In the genomic region with DNA sequence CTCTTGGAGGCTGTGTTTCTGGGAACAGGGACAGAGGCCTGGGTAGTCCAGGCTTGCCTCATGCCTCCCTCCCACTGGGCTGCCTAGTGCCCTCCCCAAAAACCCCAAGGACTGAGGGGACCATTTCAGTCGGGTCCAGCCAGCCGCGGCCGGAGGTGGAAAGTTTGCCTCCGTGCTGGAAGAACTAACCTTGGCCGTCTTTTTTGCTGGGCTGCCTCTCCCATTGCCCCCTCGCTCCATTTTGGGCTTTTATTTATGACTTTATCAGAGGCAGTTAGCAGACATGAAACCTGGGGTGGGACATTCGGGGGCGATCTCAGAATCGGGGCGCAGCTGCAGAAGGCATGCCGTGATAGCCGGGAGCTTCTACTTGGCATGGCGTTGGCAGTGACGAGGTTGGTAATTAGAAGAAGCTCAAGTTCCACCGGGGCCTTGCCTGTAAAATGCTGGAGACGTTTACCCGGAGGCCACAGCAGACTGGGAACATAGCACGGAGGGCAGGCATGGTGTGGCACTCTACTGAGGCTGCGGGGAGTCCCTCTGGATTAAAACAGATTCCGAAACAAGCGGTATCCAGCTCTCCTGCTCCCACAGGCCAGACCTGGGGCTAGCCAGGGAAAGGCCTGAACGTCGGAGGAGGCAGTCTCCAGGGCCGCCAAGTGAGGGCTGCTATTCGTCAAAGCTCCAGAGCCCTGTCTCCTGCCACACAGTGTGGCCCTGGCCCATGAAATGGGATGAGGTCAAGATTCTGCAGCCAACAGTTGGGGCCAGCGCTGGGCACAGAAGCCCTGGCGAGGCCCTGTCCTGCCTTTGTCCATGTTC, we compare ENCODE assay signal across 8 cellular contexts.
DNase-seq lines count a peak whose midpoint lies in the region; ATAC-seq, FAIRE-seq and TF ChIP-seq lines count a peak whose summit lies in the region.

No MANE protein-coding gene starts in this region.

- H3K9me3 ChIP-seq in ascending aorta (no peaks in the 10 kb centered on the region), keratinocyte (ENCODE audit: control insufficient read depth, low read depth, low read length) (no peaks in the 10 kb centered on the region), tibial nerve (no peaks in the 10 kb centered on the region)

- TF ChIP-seq EP300 in tibial nerve (IDR thresholded peaks at IDR 0.05) = no peak

- peaks cover 30% of the 10 kb centered on the region for H3K4me1 Mint-ChIP-seq in activated CD8-positive, alpha-beta memory T cell treated with anti-CD3 and anti-CD28 coated beads, Interleukin-2, amount 10 ng/mL, durations not matched to agents 7 days and 5 days
- peaks cover 1% of the 10 kb centered on the region for H3K4me1 Mint-ChIP-seq in glutamatergic neuron (ENCODE audit: low read depth, unreplicated experiment)

- CTCF ChIA-PET in activated CD8-positive, alpha-beta memory T cell treated with anti-CD3 and anti-CD28 coated beads, Interleukin-2, amount 10 ng/mL, durations not matched to agents 7 days and 5 days (lab: Charles Lee) = interaction anchor here (0.8 to 3.0 kb wide), 5 partner anchors 38 to 293 kb away, joined by 3 to 25 read pairs (median 6); no protein-coding TSS in a partner anchor

- H4K20me1 ChIP-seq in keratinocyte (ENCODE audit: control insufficient read depth, extremely low read depth, insufficient read depth, low read length) = peaks cover 10% of the 10 kb centered on the region

- no peaks in the 10 kb centered on the region for H3K9me1 ChIP-seq in keratinocyte (ENCODE audit: control insufficient read depth, extremely low read depth, insufficient read depth, low read length)

- no peaks in the 10 kb centered on the region for H3K36me3 Mint-ChIP-seq in activated CD8-positive, alpha-beta memory T cell treated with anti-CD3 and anti-CD28 coated beads, Interleukin-2, amount 10 ng/mL, durations not matched to agents 7 days and 5 days
- no peaks in the 10 kb centered on the region for H3K36me3 Mint-ChIP-seq in glutamatergic neuron (ENCODE audit: unreplicated experiment)

- intact Hi-C loops in ascending aorta (cut with DNase I) = loop anchor here (5.0 kb wide), 2 partner anchors 33 to 62 kb away; no protein-coding TSS in a partner anchor

- H3K4me3 Mint-ChIP-seq in activated CD8-positive, alpha-beta memory T cell treated with anti-CD3 and anti-CD28 coated beads, Interleukin-2, amount 10 ng/mL, durations not matched to agents 7 days and 5 days = no peak overlapping the region
- no peak overlapping the region for H3K4me3 Mint-ChIP-seq in glutamatergic neuron (ENCODE audit: unreplicated experiment)

- ATAC-seq in activated CD8-positive, alpha-beta memory T cell treated with anti-CD3 and anti-CD28 coated beads, Interleukin-2, amount 10 ng/mL, durations not matched to agents 7 days and 5 days = no peak

- H3K36me3 ChIP-seq in ascending aorta (no peaks in the 10 kb centered on the region), keratinocyte (ENCODE audit: control insufficient read depth in 2 of 2, extremely low read depth in 1 of 2, insufficient read depth in 2 of 2, low read length in 2 of 2) (peaks cover 12 to 43% of the 10 kb centered on the region in 2 experiments), tibial nerve (peaks cover 0 to 9% (median 0%) of the 10 kb centered on the region in 3 donors)

- no peaks in the 10 kb centered on the region for H3K9me3 Mint-ChIP-seq in activated CD8-positive, alpha-beta memory T cell treated with anti-CD3 and anti-CD28 coated beads, Interleukin-2, amount 10 ng/mL, durations not matched to agents 7 days and 5 days (ENCODE audit: low read depth)
- peaks cover 7% of the 10 kb centered on the region for H3K9me3 Mint-ChIP-seq in glutamatergic neuron (ENCODE audit: unreplicated experiment)

- H3K4me3 ChIP-seq in ascending aorta (peak overlapping the region; percentile 80 to 89), keratinocyte (ENCODE audit: control insufficient read depth in 2 of 3, extremely low read depth in 1 of 3, insufficient read depth in 2 of 3, low read depth in 1 of 3, low read length in 3 of 3) (peak overlapping the region; percentile 90 to 96 (median 95)), tibial nerve (peak overlapping the region; percentile 65 to 95 (median 79))

- H3K4me1 ChIP-seq in ascending aorta = peaks cover 15 to 39% of the 10 kb centered on the region in 2 donors
- peaks cover 37% of the 10 kb centered on the region for H3K4me1 ChIP-seq in keratinocyte (ENCODE audit: control insufficient read depth, extremely low read depth, insufficient read depth, low read length)
- peaks cover 0 to 50% (median 36%) of the 10 kb centered on the region in 4 donors for H3K4me1 ChIP-seq in tibial nerve

- no peaks in the 10 kb centered on the region for H3K27me3 ChIP-seq in ascending aorta
- H3K27me3 ChIP-seq in keratinocyte (ENCODE audit: control insufficient read depth, extremely low read depth, insufficient read depth, low read length) = no peaks in the 10 kb centered on the region
- H3K27me3 ChIP-seq in tibial nerve = no peaks in the 10 kb centered on the region

- 7 to 18% methylated on average over 26 to 28 of the region's 28 CpGs for WGBS in tibial nerve, 2 donors

- no peak overlapping the region for H3K27ac Mint-ChIP-seq in activated CD8-positive, alpha-beta memory T cell treated with anti-CD3 and anti-CD28 coated beads, Interleukin-2, amount 10 ng/mL, durations not matched to agents 7 days and 5 days
- H3K27ac Mint-ChIP-seq in glutamatergic neuron (ENCODE audit: unreplicated experiment) = no peak overlapping the region

- H3K79me2 ChIP-seq in keratinocyte (ENCODE audit: control insufficient read depth, insufficient read depth, low read length) = peaks cover 84% of the 10 kb centered on the region

- no peak for FAIRE-seq in keratinocyte (lab: Jason Lieb, UNC)

- dilution Hi-C loops in keratinocyte (cut with MboI; ENCODE audit: extremely low pct_ligation_motif_present, low sequenced_read_pairs) = no loop called here

- H3K27me3 Mint-ChIP-seq in activated CD8-positive, alpha-beta memory T cell treated with anti-CD3 and anti-CD28 coated beads, Interleukin-2, amount 10 ng/mL, durations not matched to agents 7 days and 5 days = peaks cover 17% of the 10 kb centered on the region
- H3K27me3 Mint-ChIP-seq in glutamatergic neuron (ENCODE audit: unreplicated experiment) = peaks cover 14% of the 10 kb centered on the region

- TF ChIP-seq POLR2A in tibial nerve (IDR thresholded peaks at IDR 0.05) = no peak

- no peak for TF ChIP-seq CTCF in ascending aorta (IDR thresholded peaks at IDR 0.05)
- no peak for TF ChIP-seq CTCF in keratinocyte (optimal IDR thresholded peaks at IDR 0.05 in 1 of 3, IDR thresholded peaks at IDR 0.05 in 1 of 3, conservative IDR thresholded peaks at IDR 0.05 in 1 of 3; ENCODE audit: extremely low read depth in 1 of 3, insufficient read depth in 2 of 3, low read length in 3 of 3)
- TF ChIP-seq CTCF in tibial nerve (IDR thresholded peaks at IDR 0.05) = no peak
- TF ChIP-seq CTCF in glutamatergic neuron (IDR thresholded peaks at IDR 0.05; ENCODE audit: partially characterized antibody, unreplicated experiment) = no peak

- peak overlapping the region; percentile 81 for H3K4me2 ChIP-seq in keratinocyte (ENCODE audit: control insufficient read depth, extremely low read depth, insufficient read depth, low read depth, low read length)

- H2AFZ ChIP-seq in keratinocyte (ENCODE audit: control insufficient read depth, low read length) = no peak overlapping the region

- H3K27ac ChIP-seq in ascending aorta = peak overlapping the region; percentile 96 to 100
- H3K27ac ChIP-seq in keratinocyte (ENCODE audit: control insufficient read depth, insufficient read depth, low read length) = peak overlapping the region; percentile 98
- peak overlapping the region; percentile 73 to 99 (median 94) for H3K27ac ChIP-seq in tibial nerve

- peak; percentile 6 for DNase-seq in activated CD8-positive, alpha-beta memory T cell treated with anti-CD3 and anti-CD28 coated beads, Interleukin-2, amount 50 U/mL, for 4 hours
- no peak for DNase-seq in activated CD8-positive, alpha-beta memory T cell treated with anti-CD3 and anti-CD28 coated beads, Interleukin-2, amount 10 ng/mL, durations not matched to agents 7 days and 5 days
- DNase-seq in ascending aorta (ENCODE audit: low spot score in 2 of 2) (peak in 1 of 2 donors; percentile 69), keratinocyte (ENCODE audit: low read depth, low spot score) (no peak), tibial nerve (ENCODE audit: low spot score in 2 of 2) (peak in 1 of 2 donors; percentile 14), glutamatergic neuron (no peak), DMS 273 treated with DMSO at 0.1 percent for 48 hours (lab: John Stamatoyannopoulos, UW) (no peak), SKM-1 treated with dmso at 0.1 percent for 144 hours (lab: John Stamatoyannopoulos, UW; ENCODE audit: unreplicated experiment) (no peak)

- H3K9ac ChIP-seq in keratinocyte (ENCODE audit: control insufficient read depth, extremely low read depth, insufficient read depth, low read length) = peak overlapping the region; percentile 99
